In the genomic region with DNA sequence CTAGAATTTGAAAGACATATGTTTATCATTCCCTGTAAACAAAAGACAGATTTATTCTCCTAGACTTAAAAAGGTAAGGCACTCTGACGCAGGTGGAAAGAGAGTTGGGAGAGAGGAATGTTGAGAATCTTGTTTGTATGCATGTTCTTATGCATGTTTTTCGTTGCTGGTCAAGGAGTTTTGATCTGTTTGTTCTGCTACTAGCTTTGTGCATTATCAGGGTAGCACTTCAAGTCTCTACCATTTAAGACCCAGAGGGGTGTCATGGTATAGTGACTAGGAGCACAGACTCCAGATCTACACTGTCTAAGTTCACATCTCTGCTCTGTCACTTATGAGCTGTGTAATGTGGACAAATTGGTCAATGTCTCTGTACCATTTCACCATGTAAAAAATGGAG, we compare ENCODE assay signal across 14 cellular contexts.
DNase-seq lines count a peak whose midpoint lies in the region; ATAC-seq and TF ChIP-seq lines count a peak whose summit lies in the region.
"Had no signal": no experiment of that assay in that cellular context is flagged by ENCODE, and none has a peak within 500 bp of the region (broad histone marks: within the 10 kb centered on the region; RNA-seq: fewer than 3 reads in every experiment).

No MANE protein-coding gene starts in this region.

- H3K4me1 ChIP-seq in mesendoderm (ENCODE audit: control insufficient read depth, low read depth, low read length) (no peaks in the 10 kb centered on the region), psoas muscle (no peaks in the 10 kb centered on the region)

- no peak overlapping the region for H3K18ac ChIP-seq in mesendoderm (ENCODE audit: low read length)

- no peaks in the 10 kb centered on the region for H3K79me1 ChIP-seq in mesendoderm (ENCODE audit: low read length)

- H3K4me3 Mint-ChIP-seq in IgD-negative memory B cell (no peak overlapping the region), type B pancreatic cell (peak overlapping the region; percentile 61)
- H3K4me3 Mint-ChIP-seq: B cell; CD8-positive, alpha-beta T cell had no signal

- H3K36me3 ChIP-seq in mesendoderm (ENCODE audit: control insufficient read depth, insufficient read depth, low read length) (no peaks in the 10 kb centered on the region), psoas muscle (ENCODE audit: insufficient read depth in 1 of 2, low read depth in 1 of 2) (no peaks in the 10 kb centered on the region)

- H3K9me3 Mint-ChIP-seq in IgD-negative memory B cell = no peaks in the 10 kb centered on the region
- no peaks in the 10 kb centered on the region for H3K9me3 Mint-ChIP-seq in type B pancreatic cell
- H3K9me3 Mint-ChIP-seq: CD8-positive, alpha-beta T cell had no signal

- ATAC-seq in psoas muscle = no peak
- ATAC-seq: CD8-positive, alpha-beta T cell had no signal

- H2BK5ac ChIP-seq in mesendoderm (ENCODE audit: low read length) = no peak overlapping the region

- H4K8ac ChIP-seq in mesendoderm (ENCODE audit: low read depth, low read length) = no peak overlapping the region

- H3K27me3 Mint-ChIP-seq in IgD-negative memory B cell (no peaks in the 10 kb centered on the region), type B pancreatic cell (no peaks in the 10 kb centered on the region)
- H3K27me3 Mint-ChIP-seq: B cell had no signal

- no CpG with 5 or more reads among the region's 2 CpGs for WGBS in mesendoderm (ENCODE audit: extremely low coverage, insufficient coverage, low lambda C conversion rate)
- 84 to 89% (median 89%) methylated on average over 2 of the region's 2 CpGs for WGBS in psoas muscle, 3 donors

- no peak overlapping the region for H3K23ac ChIP-seq in mesendoderm (ENCODE audit: low read length)

- H4K5ac ChIP-seq in mesendoderm (ENCODE audit: low read length) = no peak overlapping the region

- no peak overlapping the region for H3K4ac ChIP-seq in mesendoderm (ENCODE audit: low read depth, low read length)

- H3K4me3 ChIP-seq in mesendoderm (ENCODE audit: low read length) = no peak overlapping the region
- H3K4me3 ChIP-seq in psoas muscle = no peak overlapping the region
- H3K4me3 ChIP-seq: BLaER1 treated with 17β-estradiol and CSF1 and Interleukin-3, amounts not matched to agents 10 nM and 100 nM had no signal

- no peak overlapping the region for H2BK15ac ChIP-seq in mesendoderm (replicated peaks; ENCODE audit: low read depth)

- H3K56ac ChIP-seq in mesendoderm (ENCODE audit: low read length) = no peak overlapping the region

- H3K36me3 Mint-ChIP-seq in IgD-negative memory B cell (peaks cover 8% of the 10 kb centered on the region), type B pancreatic cell (peaks cover 5% of the 10 kb centered on the region)
- H3K36me3 Mint-ChIP-seq: CD8-positive, alpha-beta T cell had no signal

- H3K27ac ChIP-seq in mesendoderm (ENCODE audit: low read depth, low read length) (no peak overlapping the region), psoas muscle (no peak overlapping the region)
- H3K27ac ChIP-seq: BLaER1 treated with 17β-estradiol and CSF1 and Interleukin-3, amounts not matched to agents 10 nM and 100 nM had no signal

- intact Hi-C loops in psoas muscle (cut with DNase I) = no loop called here

- H3K27me3 ChIP-seq in mesendoderm (ENCODE audit: insufficient read depth, low read length, poor library complexity) (no peaks in the 10 kb centered on the region), psoas muscle (ENCODE audit: insufficient read depth in 3 of 3, low read length in 2 of 3) (no peaks in the 10 kb centered on the region)
- H3K27me3 ChIP-seq: BLaER1 treated with 17β-estradiol and CSF1 and Interleukin-3, amounts not matched to agents 10 nM and 100 nM had no signal

- H3K4me2 ChIP-seq in mesendoderm (ENCODE audit: low read length) = no peak overlapping the region
- H3K4me2 ChIP-seq: BLaER1 treated with 17β-estradiol and CSF1 and Interleukin-3, amounts not matched to agents 10 nM and 100 nM had no signal

- no peaks in the 10 kb centered on the region for H3K9me3 ChIP-seq in psoas muscle

- peak; percentile 25 for DNase-seq in mesendoderm
- no peak for DNase-seq in type B pancreatic cell (ENCODE audit: extremely low spot score, unreplicated experiment)
- no peak for DNase-seq in HuH-7 (ENCODE audit: low spot score)
- no peak for DNase-seq in activated effector memory CD4-positive, alpha-beta T cell treated with anti-CD3 and anti-CD28 coated beads, Interleukin-2, amount 50 U/mL, for 16 hours
- no peak for DNase-seq in psoas muscle
- DNase-seq: Calu3; CD8-positive, alpha-beta T cell; DMS79 treated with DMSO at 0.1 percent for 48 hours; GF-D8; GOT3; H7 had no signal

- H3K9ac ChIP-seq in mesendoderm (ENCODE audit: low read length) = no peak overlapping the region
- H3K9ac ChIP-seq: BLaER1 treated with 17β-estradiol and CSF1 and Interleukin-3, amounts not matched to agents 10 nM and 100 nM had no signal

- no peak overlapping the region for H2BK120ac ChIP-seq in mesendoderm (ENCODE audit: low read depth, low read length)

- TF ChIP-seq CTCF in type B pancreatic cell (conservative IDR thresholded peaks at IDR 0.05) = no peak
- no peak for TF ChIP-seq CTCF in psoas muscle (IDR thresholded peaks at IDR 0.05)

- H3K27ac Mint-ChIP-seq in IgD-negative memory B cell (peak overlapping the region in 2 of 3 donors; percentile 16 to 59), type B pancreatic cell (peak overlapping the region; percentile 91)
- H3K27ac Mint-ChIP-seq: CD8-positive, alpha-beta T cell had no signal

- no peak overlapping the region for H2AK5ac ChIP-seq in mesendoderm (ENCODE audit: low read length)

- no peaks in the 10 kb centered on the region for H3K79me2 ChIP-seq in mesendoderm (ENCODE audit: control insufficient read depth, insufficient read depth, low read length)

- H3K4me1 Mint-ChIP-seq in IgD-negative memory B cell = peaks cover 16 to 25% (median 22%) of the 10 kb centered on the region in 3 donors
- peaks cover 14% of the 10 kb centered on the region for H3K4me1 Mint-ChIP-seq in type B pancreatic cell (ENCODE audit: unreplicated experiment)
